ENCODE assay signal across 9 cellular contexts in the genomic region with DNA sequence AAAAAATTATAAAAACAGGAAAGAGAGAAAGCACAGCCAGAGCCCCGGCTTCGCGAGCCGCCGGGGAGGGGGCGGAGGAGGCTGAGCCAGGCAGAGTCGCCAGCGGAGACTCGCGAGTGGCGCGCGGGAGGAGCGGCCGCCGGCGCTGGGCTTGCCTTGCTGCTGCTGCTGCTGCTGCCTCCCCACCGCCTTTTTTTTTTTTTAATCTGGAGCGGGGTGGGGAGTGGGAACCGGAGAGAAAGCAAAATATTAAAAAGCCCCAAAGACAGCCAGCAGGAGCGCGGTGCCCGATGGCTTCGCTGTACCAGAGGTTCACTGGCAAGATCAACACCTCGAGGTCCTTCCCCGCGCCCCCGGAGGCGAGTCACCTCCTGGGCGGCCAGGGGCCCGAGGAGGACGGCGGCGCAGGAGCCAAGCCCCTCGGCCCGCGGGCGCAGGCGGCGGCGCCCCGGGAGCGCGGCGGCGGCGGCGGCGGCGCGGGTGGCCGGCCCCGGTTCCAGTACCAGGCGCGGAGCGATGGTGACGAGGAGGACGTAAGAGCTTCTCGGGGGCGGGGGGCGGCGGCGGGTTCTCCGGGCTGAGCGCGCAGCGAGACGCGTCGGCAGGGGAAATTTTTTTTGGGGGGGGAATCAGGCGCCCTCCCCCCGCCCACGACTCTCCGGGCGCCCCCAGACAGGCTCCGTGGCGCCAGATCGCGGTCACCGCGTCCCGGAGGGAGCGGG. TPM values are rescaled to one million over a fixed set of nuclear protein-coding genes. Genes with fewer than 3 reads are reported as not detected.
A peak's percentile ranks its signal among the peaks of the same experiment; 100 is the strongest.
DNase-seq lines count a peak whose midpoint lies in the region; TF ChIP-seq lines count a peak whose summit lies in the region.
"Not testable (repeated sequence)": the region's sequence is repeated elsewhere in the genome, so short reads cannot be mapped to it uniquely, and the experiment has no call there.
"Had no signal": no experiment of that assay in that cellular context is flagged by ENCODE, and none has a peak within 500 bp of the region (broad histone marks: within the 10 kb centered on the region; RNA-seq: fewer than 3 reads in every experiment).

No MANE protein-coding gene starts in this region.

- not testable (repeated sequence) for H3K4me1 Mint-ChIP-seq in osteocyte (ENCODE audit: unreplicated experiment)

- peak overlapping the region; percentile 22 for H3K4me3 Mint-ChIP-seq in osteocyte (ENCODE audit: unreplicated experiment)

- not testable (repeated sequence) for H3K4me1 ChIP-seq in HUES6 (ENCODE audit: control insufficient read depth, insufficient read depth, low read length); NT2/D1 (ENCODE audit: insufficient read depth, insufficient read length); left ventricle myocardium inferior

- H3K9me3 Mint-ChIP-seq in osteocyte (ENCODE audit: unreplicated experiment): not testable (repeated sequence)

- H3K27ac ChIP-seq in HUES6 (ENCODE audit: low read depth, low read length); left ventricle myocardium inferior (replicated peaks): not testable (repeated sequence)
- peak overlapping the region in 45 of 59 donors; percentile 17 to 86 (median 67) for H3K27ac ChIP-seq in dorsolateral prefrontal cortex

- H3K27me3 ChIP-seq in HUES6 (ENCODE audit: control insufficient read depth, insufficient read depth, low read length): peaks cover 29% of the 10 kb centered on the region
- H3K27me3 ChIP-seq in NT2/D1 (ENCODE audit: insufficient read depth, insufficient read length); dorsolateral prefrontal cortex: not testable (repeated sequence)
- peaks cover 37% of the 10 kb centered on the region for H3K27me3 ChIP-seq in left ventricle myocardium inferior (ENCODE audit: low read depth)

- not testable (repeated sequence) for H3K27me3 Mint-ChIP-seq in osteocyte (ENCODE audit: unreplicated experiment)

- H3K36me3 Mint-ChIP-seq in osteocyte (ENCODE audit: unreplicated experiment): not testable (repeated sequence)

- H3K9ac ChIP-seq in HUES6 (ENCODE audit: low read length); NT2/D1 (ENCODE audit: insufficient read length, low read depth): not testable (repeated sequence)

- H3K36me3 ChIP-seq in HUES6 (ENCODE audit: control insufficient read depth, insufficient read depth, low read length); NT2/D1 (ENCODE audit: insufficient read depth, insufficient read length, low read length); left ventricle myocardium inferior: not testable (repeated sequence)

- not testable (repeated sequence) for H3K27ac Mint-ChIP-seq in osteocyte (ENCODE audit: unreplicated experiment)

- H3K4me3 ChIP-seq in HUES6 (ENCODE audit: low read depth, low read length): peak overlapping the region; percentile 64
- peak overlapping the region; percentile 18 for H3K4me3 ChIP-seq in NT2/D1 (ENCODE audit: insufficient read length, low read depth)
- H3K4me3 ChIP-seq in dorsolateral prefrontal cortex: peak overlapping the region; percentile 14 to 70 (median 52)
- peak overlapping the region; percentile 25 for H3K4me3 ChIP-seq in left ventricle myocardium inferior

- intact Hi-C loops in dorsolateral prefrontal cortex (cut with DNase I); left ventricle myocardium inferior (cut with micrococcal nuclease): not testable (repeated sequence)

- peak; percentile 22 for DNase-seq in DMS 273 (lab: John Stamatoyannopoulos, UW; ENCODE audit: unreplicated experiment)
- not testable (repeated sequence) for DNase-seq in NT2/D1 (ENCODE audit: low read depth, low spot score); left ventricle myocardium inferior; osteocyte (ENCODE audit: extremely low spot score, unreplicated experiment)
- peak in 7 of 10 donors; percentile 33 to 77 (median 58) for DNase-seq in dorsolateral prefrontal cortex
- DNase-seq in left kidney (ENCODE audit: low read depth, low spot score): peak; percentile 58
- peak; percentile 38 for DNase-seq in superior temporal gyrus (ENCODE audit: extremely low spot score)

- TF ChIP-seq CTCF in dorsolateral prefrontal cortex (IDR thresholded peaks at IDR 0.05 in 54 of 56, conservative IDR thresholded peaks at IDR 0.05 in 2 of 56; ENCODE audit: low read depth in 1 of 56, partially characterized antibody in 56 of 56); left ventricle myocardium inferior (IDR thresholded peaks at IDR 0.05; ENCODE audit: borderline replicate concordance); osteocyte (IDR thresholded peaks at IDR 0.05): not testable (repeated sequence)

- not testable (repeated sequence) for H3K9me3 ChIP-seq in HUES6 (ENCODE audit: control insufficient read depth, insufficient read depth, low read depth, low read length); NT2/D1 (ENCODE audit: insufficient read depth, low read length); left ventricle myocardium inferior (replicated peaks)

RNA-seq across cellular contexts. Expression of a gene that starts 0.5 kb away (rescaled TPM):
- total RNA-seq in dorsolateral prefrontal cortex: 100 to 1,000 TPM in 112 of 120 experiments, 10 to 100 TPM in 8; 68.5 to 231 (median 146) TPM
- total RNA-seq in left ventricle myocardium inferior: 0.25 TPM
- total RNA-seq in osteocyte: not detected in 2 replicates
- total RNA-seq: LHCN-M2 had no signal

Comparison
In these comparisons a context has a peak if more than half of its experiments do, and no peak if none do; other contexts are left out.
1. RNA of a gene that starts 0.5 kb away (total RNA-seq): 68.5 to 231 TPM in dorsolateral prefrontal cortex; 0.25 TPM in left ventricle myocardium inferior (single experiment) and not detected in osteocyte; every median in the first group is over 10 times any median in the second.
2. Peak in every context shown above with its lines, with median percentiles within 50 percentile points of each other: H3K4me3 ChIP-seq.